ENCODE assay signal across 1 cellular context in the genomic region with DNA sequence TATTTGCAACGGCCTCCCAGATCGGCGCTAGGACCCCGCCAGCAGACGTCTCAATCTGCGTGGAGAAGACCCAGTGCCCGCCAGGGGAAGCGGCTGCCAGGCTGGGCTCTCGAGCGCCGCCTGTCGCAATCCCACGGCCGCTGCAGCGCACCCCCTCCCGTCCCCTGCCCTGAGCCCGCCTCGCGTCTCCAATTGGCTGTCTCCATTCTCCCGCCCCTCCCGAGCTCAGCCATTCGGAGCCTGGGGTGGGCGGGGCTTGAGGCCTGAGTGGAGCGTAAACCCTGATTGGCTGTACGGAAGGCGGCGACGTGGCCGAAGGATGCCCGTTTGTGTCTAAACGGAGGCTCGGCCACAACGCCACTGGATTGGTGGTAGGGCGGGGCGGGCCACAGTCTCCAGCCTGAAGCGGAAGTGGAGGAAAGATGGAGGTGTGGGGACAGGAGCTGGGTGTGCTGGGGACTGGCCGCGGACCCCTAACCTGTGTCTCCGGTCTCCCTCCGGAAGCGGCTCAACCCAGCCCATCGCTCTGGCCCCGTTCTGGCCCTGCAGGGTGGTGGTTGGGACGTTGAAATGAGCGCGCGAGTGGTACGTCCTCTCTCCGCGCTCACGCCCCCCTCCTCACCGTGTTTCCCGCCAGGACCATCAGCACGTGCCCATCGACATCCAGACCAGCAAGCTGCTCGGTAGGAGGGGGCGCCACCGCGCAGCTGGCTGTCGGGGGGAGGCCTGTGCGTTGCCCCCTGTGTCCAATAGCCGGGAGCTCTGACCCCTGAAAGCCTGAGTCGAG.
A peak's percentile ranks its signal among the peaks of the same experiment; 100 is the strongest.
TF ChIP-seq lines count a peak whose summit lies in the region.

A gene with protein sequence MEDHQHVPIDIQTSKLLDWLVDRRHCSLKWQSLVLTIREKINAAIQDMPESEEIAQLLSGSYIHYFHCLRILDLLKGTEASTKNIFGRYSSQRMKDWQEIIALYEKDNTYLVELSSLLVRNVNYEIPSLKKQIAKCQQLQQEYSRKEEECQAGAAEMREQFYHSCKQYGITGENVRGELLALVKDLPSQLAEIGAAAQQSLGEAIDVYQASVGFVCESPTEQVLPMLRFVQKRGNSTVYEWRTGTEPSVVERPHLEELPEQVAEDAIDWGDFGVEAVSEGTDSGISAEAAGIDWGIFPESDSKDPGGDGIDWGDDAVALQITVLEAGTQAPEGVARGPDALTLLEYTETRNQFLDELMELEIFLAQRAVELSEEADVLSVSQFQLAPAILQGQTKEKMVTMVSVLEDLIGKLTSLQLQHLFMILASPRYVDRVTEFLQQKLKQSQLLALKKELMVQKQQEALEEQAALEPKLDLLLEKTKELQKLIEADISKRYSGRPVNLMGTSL (plus strand): TSS at position 389 of the 787 bp plus-strand sequence. CDS start 34 bp downstream, at position 423.

TF ChIP-seq in HepG2, 621 proteins besides CTCF, POLR2A, EP300 and RAD21 (continued from another document and continues in another):
- peak; percentile 15; the same call in 1 of the 2 replicates for TF ChIP-seq ZNF180 (CRISPR knock-in tag; IDR thresholded peaks at IDR 0.05; ENCODE audit: borderline replicate concordance, low read depth)
- peak; percentile 23; the same call in 1 of the 2 replicates for TF ChIP-seq TGIF2 (CRISPR knock-in tag; IDR thresholded peaks at IDR 0.05)
- peak; percentile 69; the same call in 1 of the 2 replicates for TF ChIP-seq ZNF652 (CRISPR knock-in tag; IDR thresholded peaks at IDR 0.05; ENCODE audit: borderline replicate concordance, low read depth)
- TF ChIP-seq, protein P1, sequence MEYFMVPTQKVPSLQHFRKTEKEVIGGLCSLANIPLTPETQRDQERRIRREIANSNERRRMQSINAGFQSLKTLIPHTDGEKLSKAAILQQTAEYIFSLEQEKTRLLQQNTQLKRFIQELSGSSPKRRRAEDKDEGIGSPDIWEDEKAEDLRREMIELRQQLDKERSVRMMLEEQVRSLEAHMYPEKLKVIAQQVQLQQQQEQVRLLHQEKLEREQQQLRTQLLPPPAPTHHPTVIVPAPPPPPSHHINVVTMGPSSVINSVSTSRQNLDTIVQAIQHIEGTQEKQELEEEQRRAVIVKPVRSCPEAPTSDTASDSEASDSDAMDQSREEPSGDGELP (IDR thresholded peaks at IDR 0.05; ENCODE audit: borderline replicate concordance, low read depth): peak; percentile 29; the same call in 1 of the 2 replicates
- TF ChIP-seq, protein P2, sequence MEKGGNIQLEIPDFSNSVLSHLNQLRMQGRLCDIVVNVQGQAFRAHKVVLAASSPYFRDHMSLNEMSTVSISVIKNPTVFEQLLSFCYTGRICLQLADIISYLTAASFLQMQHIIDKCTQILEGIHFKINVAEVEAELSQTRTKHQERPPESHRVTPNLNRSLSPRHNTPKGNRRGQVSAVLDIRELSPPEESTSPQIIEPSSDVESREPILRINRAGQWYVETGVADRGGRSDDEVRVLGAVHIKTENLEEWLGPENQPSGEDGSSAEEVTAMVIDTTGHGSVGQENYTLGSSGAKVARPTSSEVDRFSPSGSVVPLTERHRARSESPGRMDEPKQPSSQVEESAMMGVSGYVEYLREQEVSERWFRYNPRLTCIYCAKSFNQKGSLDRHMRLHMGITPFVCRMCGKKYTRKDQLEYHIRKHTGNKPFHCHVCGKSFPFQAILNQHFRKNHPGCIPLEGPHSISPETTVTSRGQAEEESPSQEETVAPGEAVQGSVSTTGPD (CRISPR knock-in tag; IDR thresholded peaks at IDR 0.05): 0 out of 2 replicates have a peak, but pooled peaks have one; percentile 15
- TF ChIP-seq, protein P3, sequence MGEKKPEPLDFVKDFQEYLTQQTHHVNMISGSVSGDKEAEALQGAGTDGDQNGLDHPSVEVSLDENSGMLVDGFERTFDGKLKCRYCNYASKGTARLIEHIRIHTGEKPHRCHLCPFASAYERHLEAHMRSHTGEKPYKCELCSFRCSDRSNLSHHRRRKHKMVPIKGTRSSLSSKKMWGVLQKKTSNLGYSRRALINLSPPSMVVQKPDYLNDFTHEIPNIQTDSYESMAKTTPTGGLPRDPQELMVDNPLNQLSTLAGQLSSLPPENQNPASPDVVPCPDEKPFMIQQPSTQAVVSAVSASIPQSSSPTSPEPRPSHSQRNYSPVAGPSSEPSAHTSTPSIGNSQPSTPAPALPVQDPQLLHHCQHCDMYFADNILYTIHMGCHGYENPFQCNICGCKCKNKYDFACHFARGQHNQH (CRISPR knock-in tag; IDR thresholded peaks at IDR 0.05): peak; percentile 89
- peak; percentile 97 for TF ChIP-seq ZC3H13 (CRISPR knock-in tag; IDR thresholded peaks at IDR 0.05)
- peak; percentile 47; the same call in 1 of the 2 replicates for TF ChIP-seq BCL6 (CRISPR knock-in tag; IDR thresholded peaks at IDR 0.05)
- TF ChIP-seq, protein P4, sequence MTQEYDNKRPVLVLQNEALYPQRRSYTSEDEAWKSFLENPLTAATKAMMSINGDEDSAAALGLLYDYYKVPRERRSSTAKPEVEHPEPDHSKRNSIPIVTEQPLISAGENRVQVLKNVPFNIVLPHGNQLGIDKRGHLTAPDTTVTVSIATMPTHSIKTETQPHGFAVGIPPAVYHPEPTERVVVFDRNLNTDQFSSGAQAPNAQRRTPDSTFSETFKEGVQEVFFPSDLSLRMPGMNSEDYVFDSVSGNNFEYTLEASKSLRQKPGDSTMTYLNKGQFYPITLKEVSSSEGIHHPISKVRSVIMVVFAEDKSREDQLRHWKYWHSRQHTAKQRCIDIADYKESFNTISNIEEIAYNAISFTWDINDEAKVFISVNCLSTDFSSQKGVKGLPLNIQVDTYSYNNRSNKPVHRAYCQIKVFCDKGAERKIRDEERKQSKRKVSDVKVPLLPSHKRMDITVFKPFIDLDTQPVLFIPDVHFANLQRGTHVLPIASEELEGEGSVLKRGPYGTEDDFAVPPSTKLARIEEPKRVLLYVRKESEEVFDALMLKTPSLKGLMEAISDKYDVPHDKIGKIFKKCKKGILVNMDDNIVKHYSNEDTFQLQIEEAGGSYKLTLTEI (CRISPR knock-in tag; conservative IDR thresholded peaks at IDR 0.05): no peak
- TF ChIP-seq, protein P5, sequence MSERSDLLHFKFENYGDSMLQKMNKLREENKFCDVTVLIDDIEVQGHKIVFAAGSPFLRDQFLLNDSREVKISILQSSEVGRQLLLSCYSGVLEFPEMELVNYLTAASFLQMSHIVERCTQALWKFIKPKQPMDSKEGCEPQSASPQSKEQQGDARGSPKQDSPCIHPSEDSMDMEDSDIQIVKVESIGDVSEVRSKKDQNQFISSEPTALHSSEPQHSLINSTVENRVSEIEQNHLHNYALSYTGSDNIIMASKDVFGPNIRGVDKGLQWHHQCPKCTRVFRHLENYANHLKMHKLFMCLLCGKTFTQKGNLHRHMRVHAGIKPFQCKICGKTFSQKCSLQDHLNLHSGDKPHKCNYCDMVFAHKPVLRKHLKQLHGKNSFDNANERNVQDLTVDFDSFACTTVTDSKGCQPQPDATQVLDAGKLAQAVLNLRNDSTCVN (CRISPR knock-in tag; IDR thresholded peaks at IDR 0.05; ENCODE audit: borderline replicate concordance): peak; percentile 85; the same call in 1 of the 2 replicates
- no peak; the same call in 1 of the 2 replicates for TF ChIP-seq MTF2 (CRISPR knock-in tag; IDR thresholded peaks at IDR 0.05; ENCODE audit: borderline replicate concordance)
- peak; percentile 89 for TF ChIP-seq ZNF335 (CRISPR knock-in tag; IDR thresholded peaks at IDR 0.05)
- TF ChIP-seq REXO4 (CRISPR knock-in tag; IDR thresholded peaks at IDR 0.05; ENCODE audit: borderline replicate concordance): peak; percentile 98
- TF ChIP-seq NCOA5 (CRISPR knock-in tag; IDR thresholded peaks at IDR 0.05): no peak
- TF ChIP-seq ATF7-NPFF (CRISPR knock-in tag; IDR thresholded peaks at IDR 0.05; ENCODE audit: low read depth): peak; percentile 98
- TF ChIP-seq JARID2 (CRISPR knock-in tag; IDR thresholded peaks at IDR 0.05; ENCODE audit: insufficient replicate concordance): peak; percentile 89
- TF ChIP-seq, protein P6, sequence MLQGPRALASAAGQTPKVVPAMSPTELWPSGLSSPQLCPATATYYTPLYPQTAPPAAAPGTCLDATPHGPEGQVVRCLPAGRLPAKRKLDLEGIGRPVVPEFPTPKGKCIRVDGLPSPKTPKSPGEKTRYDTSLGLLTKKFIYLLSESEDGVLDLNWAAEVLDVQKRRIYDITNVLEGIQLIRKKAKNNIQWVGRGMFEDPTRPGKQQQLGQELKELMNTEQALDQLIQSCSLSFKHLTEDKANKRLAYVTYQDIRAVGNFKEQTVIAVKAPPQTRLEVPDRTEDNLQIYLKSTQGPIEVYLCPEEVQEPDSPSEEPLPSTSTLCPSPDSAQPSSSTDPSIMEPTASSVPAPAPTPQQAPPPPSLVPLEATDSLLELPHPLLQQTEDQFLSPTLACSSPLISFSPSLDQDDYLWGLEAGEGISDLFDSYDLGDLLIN (CRISPR knock-in tag; IDR thresholded peaks at IDR 0.05; ENCODE audit: borderline replicate concordance): peak; percentile 82; the same call in 1 of the 2 replicates
- peak; percentile 87 for TF ChIP-seq SAFB2 (CRISPR knock-in tag; IDR thresholded peaks at IDR 0.05; ENCODE audit: borderline replicate concordance, low read depth)
- TF ChIP-seq, protein P7, sequence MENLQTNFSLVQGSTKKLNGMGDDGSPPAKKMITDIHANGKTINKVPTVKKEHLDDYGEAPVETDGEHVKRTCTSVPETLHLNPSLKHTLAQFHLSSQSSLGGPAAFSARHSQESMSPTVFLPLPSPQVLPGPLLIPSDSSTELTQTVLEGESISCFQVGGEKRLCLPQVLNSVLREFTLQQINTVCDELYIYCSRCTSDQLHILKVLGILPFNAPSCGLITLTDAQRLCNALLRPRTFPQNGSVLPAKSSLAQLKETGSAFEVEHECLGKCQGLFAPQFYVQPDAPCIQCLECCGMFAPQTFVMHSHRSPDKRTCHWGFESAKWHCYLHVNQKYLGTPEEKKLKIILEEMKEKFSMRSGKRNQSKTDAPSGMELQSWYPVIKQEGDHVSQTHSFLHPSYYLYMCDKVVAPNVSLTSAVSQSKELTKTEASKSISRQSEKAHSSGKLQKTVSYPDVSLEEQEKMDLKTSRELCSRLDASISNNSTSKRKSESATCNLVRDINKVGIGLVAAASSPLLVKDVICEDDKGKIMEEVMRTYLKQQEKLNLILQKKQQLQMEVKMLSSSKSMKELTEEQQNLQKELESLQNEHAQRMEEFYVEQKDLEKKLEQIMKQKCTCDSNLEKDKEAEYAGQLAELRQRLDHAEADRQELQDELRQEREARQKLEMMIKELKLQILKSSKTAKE (CRISPR knock-in tag; IDR thresholded peaks at IDR 0.05; ENCODE audit: borderline replicate concordance): peak; percentile 72; the same call in 1 of the 2 replicates
- peak; percentile 90 for TF ChIP-seq MIER3 (CRISPR knock-in tag; IDR thresholded peaks at IDR 0.05; ENCODE audit: borderline replicate concordance)
- TF ChIP-seq, protein P8, sequence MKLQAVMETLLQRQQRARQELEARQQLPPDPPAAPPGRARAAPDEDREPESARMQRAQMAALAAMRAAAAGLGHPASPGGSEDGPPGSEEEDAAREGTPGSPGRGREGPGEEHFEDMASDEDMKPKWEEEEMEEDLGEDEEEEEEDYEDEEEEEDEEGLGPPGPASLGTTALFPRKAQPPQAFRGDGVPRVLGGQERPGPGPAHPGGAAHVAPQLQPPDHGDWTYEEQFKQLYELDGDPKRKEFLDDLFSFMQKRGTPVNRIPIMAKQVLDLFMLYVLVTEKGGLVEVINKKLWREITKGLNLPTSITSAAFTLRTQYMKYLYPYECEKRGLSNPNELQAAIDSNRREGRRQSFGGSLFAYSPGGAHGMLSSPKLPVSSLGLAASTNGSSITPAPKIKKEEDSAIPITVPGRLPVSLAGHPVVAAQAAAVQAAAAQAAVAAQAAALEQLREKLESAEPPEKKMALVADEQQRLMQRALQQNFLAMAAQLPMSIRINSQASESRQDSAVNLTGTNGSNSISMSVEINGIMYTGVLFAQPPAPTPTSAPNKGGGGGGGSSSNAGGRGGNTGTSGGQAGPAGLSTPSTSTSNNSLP (IDR thresholded peaks at IDR 0.05; ENCODE audit: low read depth, low read length): peak; percentile 55; the same call in 1 of the 2 replicates
- TF ChIP-seq, protein P9, sequence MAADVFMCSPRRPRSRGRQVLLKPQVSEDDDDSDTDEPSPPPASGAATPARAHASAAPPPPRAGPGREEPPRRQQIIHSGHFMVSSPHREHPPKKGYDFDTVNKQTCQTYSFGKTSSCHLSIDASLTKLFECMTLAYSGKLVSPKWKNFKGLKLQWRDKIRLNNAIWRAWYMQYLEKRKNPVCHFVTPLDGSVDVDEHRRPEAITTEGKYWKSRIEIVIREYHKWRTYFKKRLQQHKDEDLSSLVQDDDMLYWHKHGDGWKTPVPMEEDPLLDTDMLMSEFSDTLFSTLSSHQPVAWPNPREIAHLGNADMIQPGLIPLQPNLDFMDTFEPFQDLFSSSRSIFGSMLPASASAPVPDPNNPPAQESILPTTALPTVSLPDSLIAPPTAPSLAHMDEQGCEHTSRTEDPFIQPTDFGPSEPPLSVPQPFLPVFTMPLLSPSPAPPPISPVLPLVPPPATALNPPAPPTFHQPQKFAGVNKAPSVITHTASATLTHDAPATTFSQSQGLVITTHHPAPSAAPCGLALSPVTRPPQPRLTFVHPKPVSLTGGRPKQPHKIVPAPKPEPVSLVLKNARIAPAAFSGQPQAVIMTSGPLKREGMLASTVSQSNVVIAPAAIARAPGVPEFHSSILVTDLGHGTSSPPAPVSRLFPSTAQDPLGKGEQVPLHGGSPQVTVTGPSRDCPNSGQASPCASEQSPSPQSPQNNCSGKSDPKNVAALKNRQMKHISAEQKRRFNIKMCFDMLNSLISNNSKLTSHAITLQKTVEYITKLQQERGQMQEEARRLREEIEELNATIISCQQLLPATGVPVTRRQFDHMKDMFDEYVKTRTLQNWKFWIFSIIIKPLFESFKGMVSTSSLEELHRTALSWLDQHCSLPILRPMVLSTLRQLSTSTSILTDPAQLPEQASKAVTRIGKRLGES (CRISPR knock-in tag; IDR thresholded peaks at IDR 0.05; ENCODE audit: borderline replicate concordance): no peak; the same call in 1 of the 2 replicates
- TF ChIP-seq ATRX (CRISPR knock-in tag; IDR thresholded peaks at IDR 0.05; ENCODE audit: borderline replicate concordance): no peak
- TF ChIP-seq KDM4B (CRISPR knock-in tag; IDR thresholded peaks at IDR 0.05): peak; percentile 82; the same call in 1 of the 2 replicates
- TF ChIP-seq, protein P10, sequence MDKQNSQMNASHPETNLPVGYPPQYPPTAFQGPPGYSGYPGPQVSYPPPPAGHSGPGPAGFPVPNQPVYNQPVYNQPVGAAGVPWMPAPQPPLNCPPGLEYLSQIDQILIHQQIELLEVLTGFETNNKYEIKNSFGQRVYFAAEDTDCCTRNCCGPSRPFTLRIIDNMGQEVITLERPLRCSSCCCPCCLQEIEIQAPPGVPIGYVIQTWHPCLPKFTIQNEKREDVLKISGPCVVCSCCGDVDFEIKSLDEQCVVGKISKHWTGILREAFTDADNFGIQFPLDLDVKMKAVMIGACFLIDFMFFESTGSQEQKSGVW (CRISPR knock-in tag; IDR thresholded peaks at IDR 0.05; ENCODE audit: borderline replicate concordance): no peak
- TF ChIP-seq, protein P11, sequence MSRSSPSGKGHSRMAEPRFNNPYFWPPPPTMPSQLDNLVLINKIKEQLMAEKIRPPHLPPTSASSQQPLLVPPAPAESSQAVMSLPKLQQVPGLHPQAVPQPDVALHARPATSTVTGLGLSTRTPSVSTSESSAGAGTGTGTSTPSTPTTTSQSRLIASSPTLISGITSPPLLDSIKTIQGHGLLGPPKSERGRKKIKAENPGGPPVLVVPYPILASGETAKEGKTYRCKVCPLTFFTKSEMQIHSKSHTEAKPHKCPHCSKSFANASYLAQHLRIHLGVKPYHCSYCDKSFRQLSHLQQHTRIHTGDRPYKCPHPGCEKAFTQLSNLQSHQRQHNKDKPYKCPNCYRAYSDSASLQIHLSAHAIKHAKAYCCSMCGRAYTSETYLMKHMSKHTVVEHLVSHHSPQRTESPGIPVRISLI (CRISPR knock-in tag; IDR thresholded peaks at IDR 0.05; ENCODE audit: borderline replicate concordance): peak; percentile 26; the same call in 1 of the 2 replicates
- 0 out of 2 replicates have a peak, but pooled peaks have one; percentile 62 for TF ChIP-seq ZNF780A (CRISPR knock-in tag; IDR thresholded peaks at IDR 0.05)
- peak; percentile 96 for TF ChIP-seq ZNF678 (CRISPR knock-in tag; IDR thresholded peaks at IDR 0.05)
- no peak for TF ChIP-seq ATM (IDR thresholded peaks at IDR 0.05; ENCODE audit: borderline replicate concordance)
- no peak; the same call in 1 of the 2 replicates for TF ChIP-seq FOXM1 (CRISPR knock-in tag; IDR thresholded peaks at IDR 0.05)
- TF ChIP-seq STAG1 (CRISPR knock-in tag; IDR thresholded peaks at IDR 0.05): peak; percentile 95
- TF ChIP-seq ZNF839 (CRISPR knock-in tag; IDR thresholded peaks at IDR 0.05; ENCODE audit: borderline replicate concordance): peak; percentile 92
